3 cellular contexts compared by ENCODE assay signal in genomic region chr17:44330283-44330682, GRCh38. TPM values are rescaled to one million over a fixed set of nuclear protein-coding genes. Genes with fewer than 3 reads are reported as not detected.
"Had no signal": no experiment of that assay in that cellular context is flagged by ENCODE, and none has a peak within 500 bp of the region (broad histone marks: within the 10 kb centered on the region; RNA-seq: fewer than 3 reads in every experiment).

No MANE protein-coding gene starts in this region.

RNA-seq across cellular contexts. Expression of gene RUNDC3A, which starts 21.9 kb away (rescaled TPM):
- total RNA-seq: PC-9, SJSA1 had no signal

RNA-seq across cellular contexts. Expression of gene ITGA2B, which starts 59.2 kb away (rescaled TPM):
- total RNA-seq: SK-MEL-5 had no signal
